Comparison of ENCODE assay signal across 1 cellular context in genomic region chr1:109427171-109427467, GRCh38.
TF ChIP-seq lines count a peak whose summit lies in the region.

No MANE protein-coding gene starts in this region.

TF ChIP-seq in K562, 482 proteins besides CTCF, POLR2A, EP300 and RAD21:
- TF ChIP-seq ZNF384 (IDR thresholded peaks at IDR 0.05; ENCODE audit: low read depth, low read length), result peak; percentile 67
- TF ChIP-seq SRSF7 (optimal IDR thresholded peaks at IDR 0.05; ENCODE audit: low read depth, low read length), result no peak
